In the genomic region with DNA sequence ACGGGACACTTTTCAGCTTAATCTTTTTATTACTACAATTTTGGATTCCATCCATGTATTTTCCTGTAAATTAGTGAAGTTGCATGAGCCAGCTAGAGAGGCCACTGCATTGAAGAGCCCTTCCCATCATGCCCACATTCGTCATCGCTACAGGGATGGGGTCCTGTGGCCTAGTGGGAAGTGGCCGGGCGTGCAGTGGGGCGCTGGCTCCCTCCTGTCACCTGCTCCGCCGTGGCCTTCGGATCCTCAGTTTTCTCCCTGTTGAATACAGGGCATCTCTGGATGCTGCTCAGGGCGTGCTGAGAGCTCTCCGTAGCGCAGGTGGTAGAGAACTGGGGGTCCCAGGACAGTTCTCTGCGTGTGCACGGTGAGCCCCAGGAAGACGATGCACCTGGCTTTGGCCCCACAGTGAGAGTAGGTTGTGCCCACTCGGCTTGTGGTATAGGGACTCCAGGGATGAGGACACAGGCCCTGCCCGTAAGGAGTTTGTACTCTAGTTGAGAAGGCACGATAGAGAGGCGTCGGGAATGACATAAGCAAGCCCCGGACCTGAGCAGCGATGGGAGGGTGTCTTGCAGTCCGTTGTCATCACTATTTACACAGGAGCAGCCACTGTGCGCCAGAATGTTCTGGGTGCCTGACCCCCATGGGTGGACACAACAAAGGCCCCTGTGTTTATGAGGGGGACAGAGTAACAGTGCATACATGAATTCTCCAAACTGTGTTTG, we compare ENCODE assay signal across 7 cellular contexts.
DNase-seq lines count a peak whose midpoint lies in the region; ATAC-seq and TF ChIP-seq lines count a peak whose summit lies in the region.
"Not testable (repeated sequence)": the region's sequence is repeated elsewhere in the genome, so short reads cannot be mapped to it uniquely, and the experiment has no call there.

No MANE protein-coding gene starts in this region.

- H3K4me2 ChIP-seq in IMR-90 (ENCODE audit: low read depth, low read length); hepatocyte: not testable (repeated sequence)

- not testable (repeated sequence) for TF ChIP-seq CTCF in CD14-positive monocyte (IDR thresholded peaks at IDR 0.05); IMR-90 (conservative IDR thresholded peaks at IDR 0.05; ENCODE audit: low read depth, low read length); MCF 10A (IDR thresholded peaks at IDR 0.05; ENCODE audit: unreplicated experiment); hepatocyte (IDR thresholded peaks at IDR 0.05; ENCODE audit: poor library complexity); nephron progenitor cell (IDR thresholded peaks at IDR 0.05); spleen (IDR thresholded peaks at IDR 0.05 in 8 of 11, conservative IDR thresholded peaks at IDR 0.05 in 3 of 11)

- not testable (repeated sequence) for H3K9me3 Mint-ChIP-seq in CD14-positive monocyte; activated T-helper 1 cell treated with anti-CD3 and anti-CD28 coated beads, Interleukin-12 subunit alpha, Interleukin-12 subunit beta, Interleukin-2, Interleukin-4 antibody, amounts not matched to agents 30 ng/mL and 10 ng/mL and 1 ng/mL, durations not matched to agents 14 hours and 24 hours and 36 hours; MCF 10A (ENCODE audit: unreplicated experiment); nephron progenitor cell

- H3K56ac ChIP-seq in IMR-90 (ENCODE audit: extremely low read depth, insufficient read depth, low read length), result not testable (repeated sequence)

- not testable (repeated sequence) for H2AK9ac ChIP-seq in IMR-90 (replicated peaks; ENCODE audit: low read depth, low read length, poor library complexity)

- H3K27me3 Mint-ChIP-seq in CD14-positive monocyte (ENCODE audit: low read depth in 3 of 3); activated T-helper 1 cell treated with anti-CD3 and anti-CD28 coated beads, Interleukin-12 subunit alpha, Interleukin-12 subunit beta, Interleukin-2, Interleukin-4 antibody, amounts not matched to agents 30 ng/mL and 10 ng/mL and 1 ng/mL, durations not matched to agents 14 hours and 24 hours and 36 hours (ENCODE audit: insufficient read depth); MCF 10A (ENCODE audit: insufficient read depth, unreplicated experiment); nephron progenitor cell (ENCODE audit: low read depth, poor library complexity): not testable (repeated sequence)

- H3K4me1 ChIP-seq in IMR-90 (ENCODE audit: control insufficient read depth, insufficient read depth, low read length); hepatocyte (ENCODE audit: insufficient read depth): not testable (repeated sequence)
- H3K4me1 ChIP-seq in spleen, result peaks cover 0 to 18% (median 11%) of the 10 kb centered on the region in 6 donors

- H3K9me3 ChIP-seq in IMR-90 (ENCODE audit: control insufficient read depth, insufficient read depth, low read length); hepatocyte (ENCODE audit: low read depth); spleen: not testable (repeated sequence)

- intact Hi-C loops in CD14-positive monocyte (cut with micrococcal nuclease); activated T-helper 1 cell treated with anti-CD3 and anti-CD28 coated beads, Interleukin-12 subunit alpha, Interleukin-12 subunit beta, Interleukin-2, Interleukin-4 antibody, amounts not matched to agents 30 ng/mL and 10 ng/mL and 1 ng/mL, durations not matched to agents 14 hours and 24 hours and 36 hours (cut with micrococcal nuclease); MCF 10A (cut with micrococcal nuclease); spleen (cut with DNase I; ENCODE audit: low total_unique reads): not testable (repeated sequence)
- intact Hi-C loops in IMR-90 (cut with micrococcal nuclease), result loop anchor here (10.0 kb wide), 1 partner anchor 359 kb away; the partner anchor contains the start of gene ZNF469

- not testable (repeated sequence) for H4K8ac ChIP-seq in IMR-90 (ENCODE audit: low read depth in 2 of 2, low read length in 2 of 2)

- H3K4me1 Mint-ChIP-seq in CD14-positive monocyte, result peaks cover 28% of the 10 kb centered on the region
- not testable (repeated sequence) for H3K4me1 Mint-ChIP-seq in activated T-helper 1 cell treated with anti-CD3 and anti-CD28 coated beads, Interleukin-12 subunit alpha, Interleukin-12 subunit beta, Interleukin-2, Interleukin-4 antibody, amounts not matched to agents 30 ng/mL and 10 ng/mL and 1 ng/mL, durations not matched to agents 14 hours and 24 hours and 36 hours (ENCODE audit: low read depth); MCF 10A (ENCODE audit: insufficient read depth, unreplicated experiment)
- peaks cover 32% of the 10 kb centered on the region for H3K4me1 Mint-ChIP-seq in nephron progenitor cell

- ATAC-seq in IMR-90 (ENCODE audit: low read depth), result not testable (repeated sequence)

- not testable (repeated sequence) for H2BK5ac ChIP-seq in IMR-90 (ENCODE audit: low read depth, low read length, poor library complexity, severe bottlenecking)

- DNase-seq in CD14-positive monocyte (ENCODE audit: low spot score); IMR-90; activated T-helper 1 cell treated with anti-CD3 and anti-CD28 coated beads, Interleukin-12 subunit alpha, Interleukin-12 subunit beta, Interleukin-2, Interleukin-4 antibody, amounts not matched to agents 30 ng/mL and 10 ng/mL and 1 ng/mL, durations not matched to agents 14 hours and 24 hours and 36 hours (ENCODE audit: low spot score); MCF 10A (ENCODE audit: unreplicated experiment); hepatocyte (ENCODE audit: low spot score); nephron progenitor cell: not testable (repeated sequence)
- peak; percentile 60 for DNase-seq in spleen

- dilution Hi-C loops in IMR-90 (cut with HindIII; ENCODE audit: low sequenced_read_pairs, unreplicated experiment), result not testable (repeated sequence)

- H3K9me2 ChIP-seq in hepatocyte (replicated peaks; ENCODE audit: insufficient read depth), result not testable (repeated sequence)

- not testable (repeated sequence) for H2BK15ac ChIP-seq in IMR-90 (ENCODE audit: low read depth, low read length)

- POLR2A ChIA-PET in IMR-90 (lab: Charles Lee; ENCODE audit: unreplicated experiment); MCF 10A (lab: Yijun Ruan, JAX): not testable (repeated sequence)

- H2AFZ ChIP-seq in IMR-90 (replicated peaks; ENCODE audit: low read length, poor library complexity); hepatocyte: not testable (repeated sequence)

- H4K91ac ChIP-seq in IMR-90 (ENCODE audit: insufficient read depth, low read depth, low read length), result not testable (repeated sequence)

- peak overlapping the region; percentile 56; the same call in 1 of the 2 replicates for H2AK5ac ChIP-seq in IMR-90 (ENCODE audit: low read depth, low read length)

- not testable (repeated sequence) for H3K23ac ChIP-seq in IMR-90 (ENCODE audit: low read depth, low read length)

- H3K79me1 ChIP-seq in IMR-90 (ENCODE audit: low read depth in 1 of 2, low read length in 2 of 2), result peaks cover 3 to 14% of the 10 kb centered on the region in 2 experiments; a peak in 3 of 4 replicates

- H3K36me3 ChIP-seq in IMR-90 (ENCODE audit: control insufficient read depth, insufficient read depth, low read length), result peaks cover 12% of the 10 kb centered on the region; the same call in 1 of the 2 replicates
- H3K36me3 ChIP-seq in hepatocyte (replicated peaks; ENCODE audit: insufficient read depth, low read depth), result not testable (repeated sequence)
- peaks cover 0 to 77% (median 22%) of the 10 kb centered on the region in 6 donors for H3K36me3 ChIP-seq in spleen

- H4K5ac ChIP-seq in IMR-90 (ENCODE audit: low read depth, low read length), result not testable (repeated sequence)

- TF ChIP-seq RAD21 in IMR-90 (IDR thresholded peaks at IDR 0.05; ENCODE audit: low read length), result not testable (repeated sequence)

- not testable (repeated sequence) for H4K20me1 ChIP-seq in IMR-90 (ENCODE audit: insufficient read depth, low read length); hepatocyte (ENCODE audit: insufficient read depth, poor library complexity, severe bottlenecking)

- peak overlapping the region in 1 of 2 donors; percentile 63 for H3K4me3 Mint-ChIP-seq in CD14-positive monocyte
- H3K4me3 Mint-ChIP-seq in activated T-helper 1 cell treated with anti-CD3 and anti-CD28 coated beads, Interleukin-12 subunit alpha, Interleukin-12 subunit beta, Interleukin-2, Interleukin-4 antibody, amounts not matched to agents 30 ng/mL and 10 ng/mL and 1 ng/mL, durations not matched to agents 14 hours and 24 hours and 36 hours; MCF 10A (ENCODE audit: unreplicated experiment); nephron progenitor cell: not testable (repeated sequence)

- H3K18ac ChIP-seq in IMR-90 (ENCODE audit: low read depth, low read length), result not testable (repeated sequence)

- not testable (repeated sequence) for BruUV-seq in IMR-90 (replicated peaks; lab: Mats Ljungman, UMichigan); MCF 10A (replicated peaks; lab: Mats Ljungman, UMichigan)

- peaks cover 67 to 83% of the 10 kb centered on the region in 2 donors for H3K36me3 Mint-ChIP-seq in CD14-positive monocyte
- not testable (repeated sequence) for H3K36me3 Mint-ChIP-seq in activated T-helper 1 cell treated with anti-CD3 and anti-CD28 coated beads, Interleukin-12 subunit alpha, Interleukin-12 subunit beta, Interleukin-2, Interleukin-4 antibody, amounts not matched to agents 30 ng/mL and 10 ng/mL and 1 ng/mL, durations not matched to agents 14 hours and 24 hours and 36 hours (ENCODE audit: low read depth)
- H3K36me3 Mint-ChIP-seq in MCF 10A (ENCODE audit: insufficient read depth, unreplicated experiment), result peaks cover 26% of the 10 kb centered on the region
- H3K36me3 Mint-ChIP-seq in nephron progenitor cell (ENCODE audit: low read depth), result peaks cover 24% of the 10 kb centered on the region

- 0 out of 2 replicates have a peak overlapping the region, but pooled peaks have one; percentile 14 for H2BK20ac ChIP-seq in IMR-90 (ENCODE audit: low read depth, low read length)

- H3K27ac Mint-ChIP-seq in CD14-positive monocyte, result peak overlapping the region; percentile 89 to 100 (median 98)
- peak overlapping the region; percentile 59 for H3K27ac Mint-ChIP-seq in activated T-helper 1 cell treated with anti-CD3 and anti-CD28 coated beads, Interleukin-12 subunit alpha, Interleukin-12 subunit beta, Interleukin-2, Interleukin-4 antibody, amounts not matched to agents 30 ng/mL and 10 ng/mL and 1 ng/mL, durations not matched to agents 14 hours and 24 hours and 36 hours
- H3K27ac Mint-ChIP-seq in MCF 10A (ENCODE audit: low read depth, unreplicated experiment), result peak overlapping the region; percentile 39
- peak overlapping the region; percentile 74 for H3K27ac Mint-ChIP-seq in nephron progenitor cell

- TF ChIP-seq POLR2A in IMR-90 (IDR thresholded peaks at IDR 0.05; ENCODE audit: low read depth, low read length); spleen (IDR thresholded peaks at IDR 0.05): not testable (repeated sequence)

- CTCF ChIA-PET in IMR-90 (lab: Yijun Ruan, JAX); MCF 10A (lab: Yijun Ruan, JAX): not testable (repeated sequence)

- H3K4ac ChIP-seq in IMR-90 (ENCODE audit: low read depth, low read length), result not testable (repeated sequence)

- not testable (repeated sequence) for H3K9me1 ChIP-seq in IMR-90 (ENCODE audit: insufficient read depth, low read length)

- not testable (repeated sequence) for H3K27me3 ChIP-seq in IMR-90 (ENCODE audit: control insufficient read depth, insufficient read depth, low read length); hepatocyte; spleen (replicated peaks in 1 of 7)

- not testable (repeated sequence) for H3K27ac ChIP-seq in IMR-90 (ENCODE audit: insufficient read depth, low read length)
- H3K27ac ChIP-seq in hepatocyte (peak overlapping the region; percentile 19), spleen (peak overlapping the region in 1 of 8 donors; percentile 5)

- WGBS in IMR-90 (ENCODE audit: extremely low coverage in 2 of 2, insufficient read length in 1 of 2), 2 experiments, result 93% methylated on average over 12 of the region's 24 CpGs; no CpG with 5 or more reads in 1 of the 2 experiments
- 94% methylated on average over 24 of the region's 24 CpGs for WGBS in hepatocyte (ENCODE audit: low lambda C conversion rate, missing lambda C conversion rate)
- 95 to 98% (median 96%) methylated on average over 18 to 24 of the region's 24 CpGs for WGBS in spleen, 5 donors

- not testable (repeated sequence) for H3K14ac ChIP-seq in IMR-90 (replicated peaks; ENCODE audit: low read depth, low read length)

- not testable (repeated sequence) for H3K4me3 ChIP-seq in IMR-90 (ENCODE audit: insufficient read depth, low read depth, low read length); hepatocyte; spleen

- H3K9ac ChIP-seq in IMR-90 (ENCODE audit: low read depth, low read length), result not testable (repeated sequence)

- not testable (repeated sequence) for H2BK120ac ChIP-seq in IMR-90 (ENCODE audit: low read depth, low read length)

- in situ Hi-C loops in IMR-90 (cut with MboI; ENCODE audit: low sequenced_read_pairs), result not testable (repeated sequence)

- H3K79me2 ChIP-seq in hepatocyte, result not testable (repeated sequence)

Comparison
In these comparisons a context has a peak if more than half of its experiments do, and no peak if none do; other contexts are left out.
1. H3K27ac Mint-ChIP-seq: peak in every context shown above with its lines; median percentile 98 in CD14-positive monocyte; 74 in nephron progenitor cell; 59 in activated T-helper 1 cell treated with anti-CD3 and anti-CD28 coated beads, Interleukin-12 subunit alpha, Interleukin-12 subunit beta, Interleukin-2, Interleukin-4 antibody, amounts not matched to agents 30 ng/mL and 10 ng/mL and 1 ng/mL, durations not matched to agents 14 hours and 24 hours and 36 hours; 39 in MCF 10A.